In genomic region chr11:69595805-69596665, GRCh38 we compare ENCODE assay signal across 1 cellular context.
TF ChIP-seq lines count a peak whose summit lies in the region.

No MANE protein-coding gene starts in this region.

TF ChIP-seq in HepG2, 621 proteins besides CTCF, POLR2A, EP300 and RAD21 (continued from another document):
- 0 out of 2 replicates have a peak, but pooled peaks have one; percentile 59 for TF ChIP-seq TRIM22 (IDR thresholded peaks at IDR 0.05)
- TF ChIP-seq LCORL (IDR thresholded peaks at IDR 0.05) = peak; percentile 30; the same call in 1 of the 2 replicates
- no peak for TF ChIP-seq LCORL (CRISPR knock-in tag; IDR thresholded peaks at IDR 0.05)
- no peak for TF ChIP-seq CHD4 (IDR thresholded peaks at IDR 0.05; ENCODE audit: borderline replicate concordance, low read length)
